Comparison of ENCODE assay signal across 24 cellular contexts in genomic region chr13:37505531-37505930, GRCh38.
"Had no signal": no experiment of that assay in that cellular context is flagged by ENCODE, and none has a peak within 500 bp of the region (broad histone marks: within the 10 kb centered on the region; RNA-seq: fewer than 3 reads in every experiment).

No MANE protein-coding gene starts in this region.

- DNase-seq: heart right ventricle; kidney; left colon; left lung; midbrain; mucosa of descending colon; naive thymus-derived CD4-positive, alpha-beta T cell; occipital lobe; ovary; right lobe of liver; stimulated activated CD4-positive, alpha-beta T cell treated with anti-CD3 and anti-CD28 coated beads, Interleukin-1b, Interleukin-23, amount 100 ng/mL, for 48 hours; stimulated activated CD4-positive, alpha-beta T cell treated with anti-CD3 and anti-CD28 coated beads, Interleukin-2, amount 100 ng/mL, for 48 hours; stimulated activated CD4-positive, alpha-beta T cell treated with anti-CD3 and anti-CD28 coated beads, Interleukin-4, amount 100 ng/mL, for 4 hours; stimulated activated CD8-positive, alpha-beta memory T cell treated with anti-CD3 and anti-CD28 coated beads, Interleukin-4, amount 100 ng/mL, for 48 hours; stimulated activated naive CD4-positive, alpha-beta T cell treated with Interleukin-2 at 50 U/mL for 16 hours; stimulated activated naive CD8-positive, alpha-beta T cell treated with anti-CD3 and anti-CD28 coated beads, Interleukin-15, amount 100 ng/mL, for 72 hours; substantia nigra; uterus had no signal

- H3K36me3 ChIP-seq: heart right ventricle, left lung, neutrophil, ovary, right atrium auricular region, right lobe of liver, tibial nerve, uterus had no signal

- H3K4me2 ChIP-seq: hepatocyte, smooth muscle cell had no signal

- H3K4me1 ChIP-seq: heart right ventricle, left lung, right atrium auricular region, right lobe of liver, tibial nerve, uterus had no signal

- H3K27ac ChIP-seq: heart right ventricle, hepatocyte, left lung, neutrophil, ovary, right atrium auricular region, right lobe of liver, tibial nerve, uterus had no signal

- FAIRE-seq: kidney had no signal

- H3K9me3 ChIP-seq: heart right ventricle, left lung, mucosa of descending colon, neutrophil, ovary, right atrium auricular region, right lobe of liver, tibial nerve, uterus had no signal

- H3K79me2 ChIP-seq: hepatocyte had no signal

- H2AFZ ChIP-seq: hepatocyte had no signal

- H3K27me3 ChIP-seq: heart right ventricle, hepatocyte, left lung, neutrophil, ovary, right atrium auricular region, right lobe of liver, tibial nerve, uterus had no signal

- H3K4me3 ChIP-seq: heart right ventricle, hepatocyte, left lung, lung, mucosa of descending colon, ovary, right atrium auricular region, right lobe of liver, smooth muscle cell, tibial nerve, uterus had no signal
